In genomic region chr5:159005062-159005461, GRCh38 we compare ENCODE assay signal across 17 cellular contexts.
A peak's percentile ranks its signal among the peaks of the same experiment; 100 is the strongest.
DNase-seq lines count a peak whose midpoint lies in the region; ATAC-seq, FAIRE-seq and TF ChIP-seq lines count a peak whose summit lies in the region.
"Had no signal": no experiment of that assay in that cellular context is flagged by ENCODE, and none has a peak within 500 bp of the region (broad histone marks: within the 10 kb centered on the region; RNA-seq: fewer than 3 reads in every experiment).

No MANE protein-coding gene starts in this region.

- no peaks in the 10 kb centered on the region for H3K9me3 Mint-ChIP-seq in memory B cell

- no peak for DNase-seq in memory B cell (ENCODE audit: low spot score in 2 of 2)
- DNase-seq in urothelium cell line (ENCODE audit: low spot score), result no peak
- DNase-seq in OCI-LY7 (ENCODE audit: low spot score), result no peak
- DNase-seq in small intestine, result no peak
- DNase-seq in AG08395 (ENCODE audit: low spot score), result no peak
- DNase-seq: activated CD4-positive, alpha-beta T cell treated with anti-CD3 and anti-CD28 coated beads, Interleukin-2, amount 10 ng/mL, durations not matched to agents 24 days and 14 days; activated CD8-positive, alpha-beta memory T cell treated with anti-CD3 and anti-CD28 coated beads, Interleukin-2, amount 50 U/mL, for 48 hours; activated gamma-delta T cell; amygdala; NCI-H2029 treated with DMSO at 0.1 percent for 48 hours; NCI-H446 treated with DMSO at 0.1 percent for 48 hours; pancreas; stimulated activated CD4-positive, alpha-beta T cell treated with anti-CD3 and anti-CD28 coated beads, Interleukin-1b, Interleukin-23, amount 100 ng/mL, for 48 hours had no signal

- H3K4me3 Mint-ChIP-seq in memory B cell, result no peak overlapping the region
- H3K4me3 Mint-ChIP-seq: activated CD4-positive, alpha-beta T cell treated with anti-CD3 and anti-CD28 coated beads, Interleukin-2, amount 10 ng/mL, durations not matched to agents 24 days and 14 days had no signal

- peaks cover 63% of the 10 kb centered on the region for H3K4me1 Mint-ChIP-seq in memory B cell
- H3K4me1 Mint-ChIP-seq: activated CD4-positive, alpha-beta T cell treated with anti-CD3 and anti-CD28 coated beads, Interleukin-2, amount 10 ng/mL, durations not matched to agents 24 days and 14 days had no signal

- H3K36me3 ChIP-seq in OCI-LY7 (ENCODE audit: insufficient read depth, low read length), result peaks cover 14% of the 10 kb centered on the region
- H3K36me3 ChIP-seq in small intestine (ENCODE audit: control insufficient read depth in 2 of 2, insufficient read depth in 2 of 2, low read length in 2 of 2), result no peaks in the 10 kb centered on the region
- H3K36me3 ChIP-seq: pancreas had no signal

- intact Hi-C loops in OCI-LY7 (cut with micrococcal nuclease; ENCODE audit: unreplicated experiment), result no loop called here

- 55 to 64% (median 64%) methylated on average over 1 of the region's 1 CpG for WGBS in small intestine, 3 donors

- FAIRE-seq in urothelium cell line (lab: Jason Lieb, UNC), result no peak
- no peak for FAIRE-seq in small intestine (lab: Jason Lieb, UNC)
- FAIRE-seq: H54, pancreas had no signal

- no peaks in the 10 kb centered on the region for H4K20me1 ChIP-seq in OCI-LY7 (ENCODE audit: insufficient read depth, low read length)

- H3K4me3 ChIP-seq in OCI-LY7 (ENCODE audit: low read depth, low read length, poor library complexity, severe bottlenecking), result no peak overlapping the region
- H3K4me3 ChIP-seq in small intestine (ENCODE audit: low read depth in 1 of 2, low read length in 2 of 2), result no peak overlapping the region
- H3K4me3 ChIP-seq: pancreas had no signal

- peaks cover 22% of the 10 kb centered on the region for H3K36me3 Mint-ChIP-seq in memory B cell

- POLR2A ChIA-PET in OCI-LY7 (lab: Charles Lee), result interaction anchor here (0.7 to 1.9 kb wide), 4 partner anchors 40 to 192 kb away, joined by 3 to 5 read pairs (median 3); no protein-coding TSS in a partner anchor

- ATAC-seq in GM18502 (IDR thresholded peaks at IDR 0.05; ENCODE audit: poor library complexity, unreplicated experiment) (peak; percentile 63), GM21367 (IDR thresholded peaks at IDR 0.05; ENCODE audit: unreplicated experiment) (peak; percentile 44), HG03135 (IDR thresholded peaks at IDR 0.05; ENCODE audit: unreplicated experiment) (peak; percentile 58), memory B cell (ENCODE audit: low read depth) (no peak)
- ATAC-seq: pancreas had no signal

- H3K9me2 ChIP-seq in OCI-LY7 (ENCODE audit: insufficient read depth, low read length), result no peaks in the 10 kb centered on the region

- TF ChIP-seq CTCF in OCI-LY7 (conservative IDR thresholded peaks at IDR 0.05; ENCODE audit: low read length), result no peak

- peaks cover 0 to 2% of the 10 kb centered on the region in 2 donors for H3K27me3 ChIP-seq in small intestine (ENCODE audit: control insufficient read depth in 2 of 2, insufficient read depth in 2 of 2, low read length in 2 of 2)
- H3K27me3 ChIP-seq: pancreas had no signal

- H3K9me3 ChIP-seq in OCI-LY7 (ENCODE audit: low read length) (peaks cover 9% of the 10 kb centered on the region; the same call in 1 of the 2 replicates), small intestine (ENCODE audit: control insufficient read depth, low read depth) (no peaks in the 10 kb centered on the region)
- H3K9me3 ChIP-seq: pancreas had no signal

- peaks cover 32% of the 10 kb centered on the region; the same call in 1 of the 2 replicates for H3K79me2 ChIP-seq in OCI-LY7 (ENCODE audit: insufficient read depth, low read depth, low read length)

- CTCF ChIA-PET in OCI-LY7 (lab: Charles Lee; ENCODE audit: unreplicated experiment), result no interaction called here

- peak overlapping the region; percentile 83 for H3K27ac Mint-ChIP-seq in memory B cell
- H3K27ac Mint-ChIP-seq: activated CD4-positive, alpha-beta T cell treated with anti-CD3 and anti-CD28 coated beads, Interleukin-2, amount 10 ng/mL, durations not matched to agents 24 days and 14 days had no signal

- H3K4me2 ChIP-seq in OCI-LY7 (ENCODE audit: low read length), result no peak overlapping the region

- H2AFZ ChIP-seq in OCI-LY7 (ENCODE audit: low read length), result no peak overlapping the region

- no peak overlapping the region for H3K27ac ChIP-seq in OCI-LY7 (ENCODE audit: low read depth, low read length, poor library complexity, severe bottlenecking)
- H3K27ac ChIP-seq in small intestine (ENCODE audit: low read depth in 1 of 2, low read length in 1 of 2), result no peak overlapping the region
- H3K27ac ChIP-seq: pancreas had no signal

- no peaks in the 10 kb centered on the region for H3K27me3 Mint-ChIP-seq in memory B cell

- H3K4me1 ChIP-seq in OCI-LY7 (ENCODE audit: insufficient read depth, low read length, poor library complexity, severe bottlenecking) (peaks cover 72% of the 10 kb centered on the region), small intestine (ENCODE audit: control insufficient read depth in 2 of 2, insufficient read depth in 1 of 2, low read depth in 1 of 2, low read length in 1 of 2) (no peaks in the 10 kb centered on the region)
- H3K4me1 ChIP-seq: pancreas had no signal

- no TSS peak for BruUV-seq in OCI-LY7 (replicated peaks; lab: Mats Ljungman, UMichigan)
